Comparison of ENCODE assay signal across 15 cellular contexts in the genomic region with DNA sequence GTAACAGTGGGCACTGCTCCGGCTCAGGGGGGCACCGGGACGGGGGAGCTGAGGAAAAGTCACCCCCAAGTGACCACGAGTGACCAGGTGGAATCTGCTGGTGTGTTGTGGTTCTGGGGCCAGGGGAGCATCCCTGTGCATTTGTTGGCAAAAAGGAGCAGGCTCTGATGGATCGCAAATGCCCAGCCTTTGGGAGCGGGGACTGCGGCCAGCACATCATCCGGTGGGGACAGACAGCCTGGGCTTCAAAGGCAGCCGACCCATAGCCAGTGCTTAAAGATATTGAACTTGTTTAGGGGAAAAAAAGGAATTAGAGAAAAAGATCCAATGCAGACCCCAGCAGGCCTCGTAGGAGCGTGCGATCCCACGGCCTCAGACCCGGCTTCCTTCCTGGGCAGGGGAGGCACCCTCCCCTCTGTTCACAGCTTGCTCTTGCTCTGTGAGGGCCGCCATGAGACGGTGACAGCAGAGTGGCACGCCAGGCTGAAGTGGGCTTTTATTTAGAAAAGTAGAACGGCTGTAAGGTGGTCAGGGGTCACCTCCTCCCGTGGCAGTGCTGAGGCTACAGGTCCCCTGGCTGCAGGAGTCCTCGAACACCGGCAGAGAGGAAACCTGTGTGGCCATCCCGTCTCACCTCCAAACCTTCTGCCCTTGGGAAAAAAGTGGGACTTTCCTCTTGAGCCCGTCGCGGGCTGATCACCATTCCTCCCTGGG. TPM values are rescaled to one million over a fixed set of nuclear protein-coding genes. Genes with fewer than 3 reads are reported as not detected.
DNase-seq lines count a peak whose midpoint lies in the region; ATAC-seq and TF ChIP-seq lines count a peak whose summit lies in the region.
"Had no signal": no experiment of that assay in that cellular context is flagged by ENCODE, and none has a peak within 500 bp of the region (broad histone marks: within the 10 kb centered on the region; RNA-seq: fewer than 3 reads in every experiment).

No MANE protein-coding gene starts in this region.

- no peak for ATAC-seq in HG03457 (IDR thresholded peaks at IDR 0.05; ENCODE audit: unreplicated experiment)
- ATAC-seq: GM12878 had no signal

- no peaks in the 10 kb centered on the region for H3K9me3 ChIP-seq in left ventricle myocardium inferior (replicated peaks)
- H3K9me3 ChIP-seq in stomach smooth muscle (ENCODE audit: control insufficient read depth in 2 of 2, low read length in 2 of 2), result no peaks in the 10 kb centered on the region

- intact Hi-C loops in left ventricle myocardium inferior (cut with micrococcal nuclease) (no loop called here), cardiac septum (cut with DNase I) (no loop called here), lower leg skin (cut with DNase I; ENCODE audit: low total_unique reads) (no loop called here)

- H3K4me3 ChIP-seq in left ventricle myocardium inferior, result no peak overlapping the region
- H3K4me3 ChIP-seq in stomach smooth muscle (ENCODE audit: low read length in 2 of 2), result no peak overlapping the region
- no peak overlapping the region for H3K4me3 ChIP-seq in lower leg skin (ENCODE audit: low read depth, poor library complexity, severe bottlenecking)
- H3K4me3 ChIP-seq: GM12878 had no signal

- no peak for TF ChIP-seq CTCF in left ventricle myocardium inferior (IDR thresholded peaks at IDR 0.05; ENCODE audit: borderline replicate concordance)
- no peak for TF ChIP-seq CTCF in neural crest cell (conservative IDR thresholded peaks at IDR 0.05)
- TF ChIP-seq CTCF in lower leg skin (IDR thresholded peaks at IDR 0.05), result no peak

- peaks cover 42% of the 10 kb centered on the region for H3K4me1 ChIP-seq in left ventricle myocardium inferior
- H3K4me1 ChIP-seq in stomach smooth muscle (ENCODE audit: control insufficient read depth, insufficient read depth, low read length), result peaks cover 50% of the 10 kb centered on the region

- TF ChIP-seq POLR2A in lower leg skin (IDR thresholded peaks at IDR 0.05), result no peak

- H3K27ac ChIP-seq in left ventricle myocardium inferior (replicated peaks) (peak overlapping the region; percentile 52), stomach smooth muscle (ENCODE audit: low read length) (peak overlapping the region; percentile 24)

- H3K9me3 Mint-ChIP-seq in neural crest cell, result no peaks in the 10 kb centered on the region

- H3K36me3 Mint-ChIP-seq in neural crest cell (ENCODE audit: low read depth), result peaks cover 3% of the 10 kb centered on the region

- no peak overlapping the region for H3K4me3 Mint-ChIP-seq in neural crest cell

- 91 to 92% methylated on average over 24 to 25 of the region's 25 CpGs for WGBS in lower leg skin, 2 donors

- peaks cover 12% of the 10 kb centered on the region for H3K27me3 Mint-ChIP-seq in neural crest cell (ENCODE audit: low read depth)

- H3K27me3 ChIP-seq in left ventricle myocardium inferior (ENCODE audit: low read depth), result no peaks in the 10 kb centered on the region
- H3K27me3 ChIP-seq in stomach smooth muscle (ENCODE audit: control insufficient read depth in 1 of 2, insufficient read depth in 2 of 2, low read length in 2 of 2), result no peaks in the 10 kb centered on the region

- H3K27ac Mint-ChIP-seq in neural crest cell (ENCODE audit: unreplicated experiment), result peak overlapping the region; percentile 62

- H3K36me3 ChIP-seq in left ventricle myocardium inferior (no peaks in the 10 kb centered on the region), stomach smooth muscle (ENCODE audit: control insufficient read depth in 2 of 2, insufficient read depth in 2 of 2, low read length in 2 of 2) (peaks cover 3 to 6% of the 10 kb centered on the region in 2 donors)

- H3K4me1 Mint-ChIP-seq in neural crest cell, result peaks cover 19% of the 10 kb centered on the region

- no peak for DNase-seq in left ventricle myocardium inferior
- no peak for DNase-seq in cardiac septum (ENCODE audit: low spot score)
- DNase-seq in neural crest cell (ENCODE audit: low read depth, low spot score), result no peak
- DNase-seq in SW480 (ENCODE audit: low spot score), result no peak
- no peak for DNase-seq in kidney tubule cell (ENCODE audit: low spot score)
- no peak for DNase-seq in lower leg skin (ENCODE audit: low spot score in 2 of 2)
- DNase-seq: C1 segment of cervical spinal cord, COR-L47, NCI-H1417, NCI-H1930, NCI-H510A, NCI-H82 had no signal

- H3K9ac ChIP-seq in stomach smooth muscle (ENCODE audit: low read length in 2 of 2), result no peak overlapping the region

RNA-seq across cellular contexts. Expression of a gene that starts 41.2 kb away (rescaled TPM):
- 13.9 TPM for total RNA-seq in left ventricle myocardium inferior
- 21.6 TPM for total RNA-seq in cardiac septum
- total RNA-seq in neural crest cell, result 18.6 and 19.4 TPM in 2 replicates
- total RNA-seq in lower leg skin, result 10 to 100 TPM in 2 of 4 donors, 1 to 10 TPM in 2; 8.4 to 14.7 (median 11.3) TPM
